ENCODE assay signal across 1 cellular context in genomic region chr1:105874621-105875020, GRCh38.
TF ChIP-seq lines count a peak whose summit lies in the region.

No MANE protein-coding gene starts in this region.

TF ChIP-seq in GM12878, 131 proteins besides CTCF, POLR2A, EP300 and RAD21 (continued from another document):
- TF ChIP-seq MEF2B (IDR thresholded peaks at IDR 0.05; ENCODE audit: partially characterized antibody, poor library complexity, severe bottlenecking) (peak; percentile 46), CHD4 (IDR thresholded peaks at IDR 0.05) (no peak), RCOR1 (conservative IDR thresholded peaks at IDR 0.05; ENCODE audit: low read depth, low read length) (no peak), ZSCAN29 (IDR thresholded peaks at IDR 0.05) (no peak), SIN3A (IDR thresholded peaks at IDR 0.05; ENCODE audit: low read depth, low read length) (no peak), NKRF (conservative IDR thresholded peaks at IDR 0.05) (no peak), ZNF217 (IDR thresholded peaks at IDR 0.05) (peak; percentile 62; the same call in 1 of the 2 replicates), MEF2A (IDR thresholded peaks at IDR 0.05; ENCODE audit: insufficient read depth, low read depth, low read length) (0 out of 2 replicates have a peak, but pooled peaks have one; percentile 59), ZNF274 (IDR thresholded peaks at IDR 0.05; ENCODE audit: insufficient read depth, insufficient read length) (no peak), MYC (IDR thresholded peaks at IDR 0.05; ENCODE audit: insufficient read depth, insufficient read length, insufficient replicate concordance, low read length, severe bottlenecking) (no peak), PRDM15 (CRISPR knock-in tag; IDR thresholded peaks at IDR 0.05) (no peak), PML (IDR thresholded peaks at IDR 0.05; ENCODE audit: low read length) (no peak), SPI1 (IDR thresholded peaks at IDR 0.05; ENCODE audit: borderline replicate concordance, insufficient read depth, low read depth, low read length) (peak; percentile 70), SREBF2 (IDR thresholded peaks at IDR 0.05; ENCODE audit: low read length) (no peak), CBX3 (IDR thresholded peaks at IDR 0.05; ENCODE audit: borderline replicate concordance, low read depth) (no peak), ZZZ3 (IDR thresholded peaks at IDR 0.05; ENCODE audit: control insufficient read depth, insufficient read length, low read depth) (no peak), NFYA (IDR thresholded peaks at IDR 0.05; ENCODE audit: borderline replicate concordance, low read depth, low read length) (no peak), HDAC2 (IDR thresholded peaks at IDR 0.05) (no peak), YBX1 (IDR thresholded peaks at IDR 0.05) (no peak), HDGF (IDR thresholded peaks at IDR 0.05) (no peak), ZNF207 (IDR thresholded peaks at IDR 0.05; ENCODE audit: borderline replicate concordance) (no peak)
